Comparison of ENCODE assay signal across 14 cellular contexts in the genomic region with DNA sequence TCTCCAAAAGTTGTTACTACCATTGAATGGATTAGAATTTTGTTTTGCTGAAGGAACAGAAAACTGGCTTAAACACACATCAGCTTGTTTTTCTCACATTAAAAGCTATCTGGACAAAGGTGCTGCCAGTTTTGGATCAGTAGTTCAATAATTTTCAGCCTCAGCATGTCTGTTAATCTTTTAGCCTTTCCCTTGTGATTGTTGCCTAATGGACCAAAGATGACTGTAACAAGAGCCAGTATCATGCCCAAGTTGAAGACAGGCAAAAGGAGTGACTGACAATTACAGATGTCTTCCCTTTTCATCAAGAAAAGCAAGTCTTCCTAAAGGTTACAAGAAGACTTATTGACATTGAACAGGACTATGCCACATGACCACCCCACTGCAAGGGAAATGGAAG.
"Had no signal": no experiment of that assay in that cellular context is flagged by ENCODE, and none has a peak within 500 bp of the region (broad histone marks: within the 10 kb centered on the region; RNA-seq: fewer than 3 reads in every experiment).

No MANE protein-coding gene starts in this region.

- DNase-seq: activated CD4-positive, alpha-beta T cell treated with anti-CD3 and anti-CD28 coated beads, Interleukin-2, amount 50 U/mL, for 4 hours; activated CD4-positive, CD25-positive, alpha-beta regulatory T cell; activated T-cell treated with anti-CD3 and anti-CD28 coated beads, Interleukin-2, amount 50 U/mL, for 1 hour; amniotic stem cell; body of pancreas; cortex of kidney; effector memory CD8-positive, alpha-beta T cell; hippocampal formation; left cardiac atrium; ovary; retina; small intestine; thyroid gland; uterus had no signal

- H3K27me3 ChIP-seq: body of pancreas, ovary, thyroid gland, uterus had no signal

- H3K4me3 ChIP-seq: body of pancreas, ovary, thyroid gland, uterus had no signal

- H3K9me3 ChIP-seq: body of pancreas, ovary, thyroid gland, uterus had no signal

- H3K4me1 ChIP-seq: uterus had no signal

- ATAC-seq: body of pancreas; effector memory CD8-positive, alpha-beta T cell; left cardiac atrium had no signal

- H3K36me3 ChIP-seq: ovary, thyroid gland, uterus had no signal

- H3K27ac ChIP-seq: ovary, uterus had no signal
